In the genomic region with DNA sequence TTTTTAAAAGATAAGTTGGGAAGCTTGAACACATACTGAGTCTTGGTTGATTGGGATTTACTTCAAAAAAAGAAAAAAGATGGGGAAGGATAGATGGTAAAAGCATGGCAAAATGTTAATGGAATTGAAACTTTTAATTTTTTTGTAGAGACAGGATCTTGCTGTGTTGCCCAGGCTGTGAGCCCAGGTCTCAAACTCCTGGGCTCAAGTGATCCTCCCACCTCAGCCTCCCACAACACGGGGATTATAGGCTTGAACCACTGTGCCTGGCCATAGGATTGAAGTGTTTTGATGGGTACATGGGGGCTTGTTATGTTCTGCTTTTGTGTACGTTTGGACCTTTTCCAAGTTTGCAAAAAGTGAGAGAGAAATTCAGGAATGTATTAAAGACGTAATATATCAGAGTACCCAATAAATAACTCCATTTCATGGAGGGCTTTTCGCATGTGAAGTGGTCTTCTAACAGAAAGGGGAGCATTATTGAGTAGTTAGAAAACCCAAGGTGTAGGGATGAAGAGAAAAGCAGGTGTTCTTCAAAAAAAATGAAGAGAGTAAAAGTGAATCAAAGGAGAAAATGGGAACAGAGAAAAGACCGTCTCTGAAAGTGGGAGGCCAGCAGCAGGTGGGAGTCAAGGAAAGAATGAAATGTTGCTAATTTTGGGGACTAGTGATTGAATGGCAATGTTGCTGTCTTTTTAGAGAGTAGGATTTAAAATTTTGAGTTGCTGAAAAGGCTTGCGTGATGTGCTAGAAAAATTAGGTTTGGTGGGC, we compare ENCODE assay signal across 12 cellular contexts. TPM values are rescaled to one million over a fixed set of nuclear protein-coding genes. Genes with fewer than 3 reads are reported as not detected.
DNase-seq lines count a peak whose midpoint lies in the region; ATAC-seq and TF ChIP-seq lines count a peak whose summit lies in the region.
"Had no signal": no experiment of that assay in that cellular context is flagged by ENCODE, and none has a peak within 500 bp of the region (broad histone marks: within the 10 kb centered on the region; RNA-seq: fewer than 3 reads in every experiment).

No MANE protein-coding gene starts in this region.

- no peaks in the 10 kb centered on the region for H4K20me1 ChIP-seq in mammary epithelial cell (ENCODE audit: insufficient read depth, low read length)

- intact Hi-C loops in breast epithelium (cut with DNase I; ENCODE audit: low total_unique reads): no loop called here
- intact Hi-C loops in mammary epithelial cell (cut with micrococcal nuclease): no loop called here
- intact Hi-C loops in natural killer cell (cut with micrococcal nuclease): loop anchor here (2.0 kb wide), 1 partner anchor 39 kb away; no protein-coding TSS in a partner anchor

- peaks cover 22% of the 10 kb centered on the region for H3K4me1 Mint-ChIP-seq in activated naive CD8-positive, alpha-beta T cell treated with anti-CD3 and anti-CD28 coated beads, Interleukin-2, amount 10 ng/mL, durations not matched to agents 7 days and 5 days
- H3K4me1 Mint-ChIP-seq in natural killer cell: peaks cover 26 to 50% of the 10 kb centered on the region in 2 donors

- H3K4me3 ChIP-seq in breast epithelium: no peak overlapping the region
- no peak overlapping the region for H3K4me3 ChIP-seq in mammary epithelial cell (replicated peaks in 1 of 3; ENCODE audit: insufficient read depth in 1 of 3, low read depth in 2 of 3, low read length in 3 of 3)
- H3K4me3 ChIP-seq in BE2C (ENCODE audit: low read depth, low read length): no peak overlapping the region
- H3K4me3 ChIP-seq: SJCRH30 had no signal

- DNase-seq in breast epithelium (ENCODE audit: low spot score in 2 of 2) (no peak), mammary epithelial cell (no peak), natural killer cell (no peak), GM20000 (ENCODE audit: low spot score) (no peak), HT-29 (ENCODE audit: low spot score) (no peak), BE2C (no peak)
- no peak for DNase-seq in activated naive CD8-positive, alpha-beta T cell treated with anti-CD3 and anti-CD28 coated beads, Interleukin-2, amount 10 ng/mL, durations not matched to agents 7 days and 5 days
- DNase-seq: amniotic stem cell, DMS79, SJCRH30 had no signal

- peak overlapping the region; percentile 10 for H3K27ac Mint-ChIP-seq in activated naive CD8-positive, alpha-beta T cell treated with anti-CD3 and anti-CD28 coated beads, Interleukin-2, amount 10 ng/mL, durations not matched to agents 7 days and 5 days
- peak overlapping the region; percentile 93 to 95 for H3K27ac Mint-ChIP-seq in natural killer cell

- H3K27me3 ChIP-seq in breast epithelium (no peaks in the 10 kb centered on the region), mammary epithelial cell (ENCODE audit: insufficient read depth, low read length) (no peaks in the 10 kb centered on the region), BE2C (no peaks in the 10 kb centered on the region)
- H3K27me3 ChIP-seq: SJCRH30 had no signal

- CTCF ChIA-PET in mammary epithelial cell (lab: Charles Lee; ENCODE audit: low non-redundant PET): no interaction called here

- POLR2A ChIA-PET in activated naive CD8-positive, alpha-beta T cell treated with anti-CD3 and anti-CD28 coated beads, Interleukin-2, amount 10 ng/mL, durations not matched to agents 7 days and 5 days (lab: Charles Lee): interaction anchor here (1.2 kb wide), 1 partner anchor 138 kb away, joined by 3 read pairs; no protein-coding TSS in a partner anchor

- no peaks in the 10 kb centered on the region for H3K9me3 Mint-ChIP-seq in activated naive CD8-positive, alpha-beta T cell treated with anti-CD3 and anti-CD28 coated beads, Interleukin-2, amount 10 ng/mL, durations not matched to agents 7 days and 5 days
- H3K9me3 Mint-ChIP-seq in natural killer cell: no peaks in the 10 kb centered on the region

- H3K79me2 ChIP-seq in mammary epithelial cell (ENCODE audit: insufficient read depth, low read length): peaks cover 20% of the 10 kb centered on the region

- H3K27me3 Mint-ChIP-seq in activated naive CD8-positive, alpha-beta T cell treated with anti-CD3 and anti-CD28 coated beads, Interleukin-2, amount 10 ng/mL, durations not matched to agents 7 days and 5 days: no peaks in the 10 kb centered on the region
- no peaks in the 10 kb centered on the region for H3K27me3 Mint-ChIP-seq in natural killer cell (ENCODE audit: low read depth in 2 of 2)

- peak overlapping the region; percentile 0 for H3K4me3 Mint-ChIP-seq in activated naive CD8-positive, alpha-beta T cell treated with anti-CD3 and anti-CD28 coated beads, Interleukin-2, amount 10 ng/mL, durations not matched to agents 7 days and 5 days
- H3K4me3 Mint-ChIP-seq in natural killer cell: peak overlapping the region; percentile 82

- no peak overlapping the region for H3K4me2 ChIP-seq in mammary epithelial cell (ENCODE audit: insufficient read depth, low read depth, low read length)

- H3K36me3 ChIP-seq in breast epithelium (no peaks in the 10 kb centered on the region), mammary epithelial cell (ENCODE audit: insufficient read depth, low read length) (peaks cover 2% of the 10 kb centered on the region), BE2C (peaks cover 4% of the 10 kb centered on the region; the same call in 1 of the 2 replicates)

- no peak for ATAC-seq in activated naive CD8-positive, alpha-beta T cell treated with anti-CD3 and anti-CD28 coated beads, Interleukin-2, amount 10 ng/mL, durations not matched to agents 7 days and 5 days (ENCODE audit: low read depth)
- ATAC-seq in natural killer cell (no peak), GM18868 (IDR thresholded peaks at IDR 0.05; ENCODE audit: unreplicated experiment) (no peak)
- ATAC-seq: esophagus mucosa had no signal

- no peak for TF ChIP-seq POLR2A in breast epithelium (IDR thresholded peaks at IDR 0.05)

- in situ Hi-C loops in mammary epithelial cell (cut with MboI; ENCODE audit: low sequenced_read_pairs in 2 of 2): no loop called here

- no TSS peak for BruUV-seq in mammary epithelial cell (replicated peaks; lab: Mats Ljungman, UMichigan)

- H3K27ac ChIP-seq in breast epithelium: peak overlapping the region; percentile 42 to 84
- no peak overlapping the region for H3K27ac ChIP-seq in mammary epithelial cell (ENCODE audit: insufficient read depth, low read depth, low read length)
- H3K27ac ChIP-seq: SJCRH30 had no signal

- dilution Hi-C loops in mammary epithelial cell (cut with HindIII; ENCODE audit: low sequenced_read_pairs): no loop called here

- peaks cover 11% of the 10 kb centered on the region for H3K36me3 Mint-ChIP-seq in activated naive CD8-positive, alpha-beta T cell treated with anti-CD3 and anti-CD28 coated beads, Interleukin-2, amount 10 ng/mL, durations not matched to agents 7 days and 5 days
- H3K36me3 Mint-ChIP-seq in natural killer cell: no peaks in the 10 kb centered on the region

- no peaks in the 10 kb centered on the region for H3K9me3 ChIP-seq in breast epithelium
- H3K9me3 ChIP-seq in mammary epithelial cell (replicated peaks; ENCODE audit: insufficient read depth, low read length): no peaks in the 10 kb centered on the region
- H3K9me3 ChIP-seq in BE2C: no peaks in the 10 kb centered on the region
- H3K9me3 ChIP-seq: SJCRH30 had no signal

- no peak overlapping the region for H2AFZ ChIP-seq in mammary epithelial cell (ENCODE audit: low read depth, low read length)

- TF ChIP-seq CTCF in breast epithelium (IDR thresholded peaks at IDR 0.05): no peak
- TF ChIP-seq CTCF in mammary epithelial cell (conservative IDR thresholded peaks at IDR 0.05 in 1 of 2, IDR thresholded peaks at IDR 0.05 in 1 of 2; ENCODE audit: extremely low read depth in 1 of 2, insufficient read depth in 1 of 2, low read depth in 1 of 2, low read length in 2 of 2): no peak
- no peak for TF ChIP-seq CTCF in natural killer cell (IDR thresholded peaks at IDR 0.05)
- no peak for TF ChIP-seq CTCF in GM20000 (IDR thresholded peaks at IDR 0.05; ENCODE audit: extremely low read depth, missing control alignments)
- TF ChIP-seq CTCF in BE2C (IDR thresholded peaks at IDR 0.05; ENCODE audit: low read depth, low read length): no peak

- peaks cover 11 to 15% of the 10 kb centered on the region in 2 donors for H3K4me1 ChIP-seq in breast epithelium
- no peaks in the 10 kb centered on the region for H3K4me1 ChIP-seq in mammary epithelial cell (ENCODE audit: insufficient read depth, low read length)
- H3K4me1 ChIP-seq in BE2C: no peaks in the 10 kb centered on the region
- H3K4me1 ChIP-seq: SJCRH30 had no signal

- 85% methylated on average over 6 of the region's 6 CpGs for WGBS in mammary epithelial cell (ENCODE audit: low coverage, missing lambda C conversion rate)

- H3K9ac ChIP-seq in mammary epithelial cell (ENCODE audit: insufficient read depth, low read length): no peak overlapping the region

RNA-seq across cellular contexts. Expression of a gene that starts 55.2 kb away (rescaled TPM):
- total RNA-seq in breast epithelium: 10 to 100 TPM; 21.0 to 43.9 (median 25.2) TPM
- 10 to 100 TPM; 11.3 to 13.0 TPM for total RNA-seq in mammary epithelial cell
- 4.5 TPM for polyA plus RNA-seq in mammary epithelial cell
- polyA minus RNA-seq in mammary epithelial cell: 11.9 TPM
- 10 to 100 TPM; 17.7 to 19.4 TPM for total RNA-seq in activated naive CD8-positive, alpha-beta T cell treated with anti-CD3 and anti-CD28 coated beads, Interleukin-2, amount 10 ng/mL, durations not matched to agents 7 days and 5 days
- total RNA-seq in natural killer cell: 10 to 100 TPM; 21.9 to 29.2 (median 22.0) TPM
- total RNA-seq in HT-29 (2014; rRNA removed; shearing (Covaris generic)): 13.9 and 14.2 TPM in 2 replicates
- polyA plus RNA-seq in BE2C (2012; ENCODE audit: insufficient read depth, insufficient read length, low read depth): 13.4 TPM

RNA-seq across cellular contexts. Expression of a gene that starts 55.4 kb away (rescaled TPM):
- total RNA-seq in breast epithelium (100 to 1,000 TPM in 2 of 3 donors, 10 to 100 TPM in 1; 97.9 to 130 (median 113) TPM), mammary epithelial cell (100 to 1,000 TPM; 131 to 411 TPM), natural killer cell (100 to 1,000 TPM in 2 of 3 donors, 10 to 100 TPM in 1; 98.5 to 132 (median 104) TPM)
- 344 TPM for polyA plus RNA-seq in mammary epithelial cell
- polyA minus RNA-seq in mammary epithelial cell: 965 TPM
- 100 to 1,000 TPM; 725 to 786 TPM for total RNA-seq in activated naive CD8-positive, alpha-beta T cell treated with anti-CD3 and anti-CD28 coated beads, Interleukin-2, amount 10 ng/mL, durations not matched to agents 7 days and 5 days
- 401 and 403 TPM in 2 replicates for total RNA-seq in HT-29 (2014; rRNA removed; shearing (Covaris generic))
- polyA plus RNA-seq in BE2C (2012; ENCODE audit: insufficient read depth, insufficient read length, low read depth): 548 TPM
